ENCODE assay signal across 2 cellular contexts in genomic region chr3:129962600-129962999, GRCh38.
A peak's percentile ranks its signal among the peaks of the same experiment; 100 is the strongest.
TF ChIP-seq lines count a peak whose summit lies in the region.

No MANE protein-coding gene starts in this region.

TF ChIP-seq in HepG2, 621 proteins besides CTCF, POLR2A, EP300 and RAD21:
- TF ChIP-seq ARID3A (IDR thresholded peaks at IDR 0.05; ENCODE audit: low read depth, low read length) (no peak), ZNF629 (CRISPR knock-in tag; conservative IDR thresholded peaks at IDR 0.05) (peak; percentile 70)

TF ChIP-seq in K562, 482 proteins besides CTCF, POLR2A, EP300 and RAD21:
- peak; percentile 63 for TF ChIP-seq RBM25 (IDR thresholded peaks at IDR 0.05; ENCODE audit: low read depth, low read length, severe bottlenecking)
- no peak for TF ChIP-seq TCF7 (IDR thresholded peaks at IDR 0.05; ENCODE audit: borderline replicate concordance)
